Comparison of ENCODE assay signal across 11 cellular contexts in the genomic region with DNA sequence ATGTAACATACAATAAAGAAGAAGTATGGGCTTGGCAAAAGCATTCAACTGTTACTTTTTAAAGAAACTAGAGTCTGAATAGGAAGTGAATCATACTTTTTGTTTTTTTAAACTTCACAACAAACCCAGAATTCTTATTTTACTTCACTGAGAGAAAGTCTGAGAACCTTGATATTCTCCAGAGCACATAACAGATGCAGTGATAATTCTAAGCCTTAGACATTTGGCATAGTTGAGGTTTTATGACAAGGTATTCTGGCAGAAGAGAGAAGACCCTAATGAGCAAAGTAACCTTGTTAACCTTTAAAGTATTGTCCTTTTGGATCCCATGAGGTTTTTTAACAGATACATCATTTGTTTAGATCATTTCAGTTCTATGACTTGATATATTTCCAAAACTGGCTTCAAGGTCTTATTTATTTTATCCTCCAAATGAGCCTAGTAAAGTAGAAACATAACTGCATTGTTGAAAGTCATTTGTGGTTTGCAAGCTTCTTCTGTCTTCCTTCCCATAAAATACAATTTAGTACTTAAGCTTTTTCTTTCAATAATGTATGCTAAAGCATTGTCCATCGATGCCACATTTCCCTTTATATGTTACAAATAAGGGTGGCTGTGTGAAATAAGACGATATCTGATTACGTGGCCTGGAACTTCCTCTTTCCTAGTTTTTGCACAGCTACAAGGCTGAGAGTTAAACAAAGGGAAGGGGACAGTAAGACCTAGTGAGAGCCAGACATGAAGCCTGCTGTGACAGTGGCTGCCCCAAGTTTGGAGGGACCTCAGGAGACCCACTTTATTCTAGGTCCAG.
DNase-seq lines count a peak whose midpoint lies in the region; ATAC-seq and TF ChIP-seq lines count a peak whose summit lies in the region.
"Had no signal": no experiment of that assay in that cellular context is flagged by ENCODE, and none has a peak within 500 bp of the region (broad histone marks: within the 10 kb centered on the region; RNA-seq: fewer than 3 reads in every experiment).

No MANE protein-coding gene starts in this region.

- H3K27me3 Mint-ChIP-seq in activated CD4-positive, alpha-beta T cell treated with anti-CD3 and anti-CD28 coated beads for 36 hours, result peaks cover 7% of the 10 kb centered on the region
- H3K27me3 Mint-ChIP-seq in activated T-helper 17 cell treated with anti-CD3 and anti-CD28 coated beads, Interleukin-2, amount 50 U/mL, for 72 hours, result peaks cover 11% of the 10 kb centered on the region

- no peak overlapping the region for H3K4me3 ChIP-seq in choroid plexus epithelial cell (ENCODE audit: low read depth, low read length)

- DNase-seq in GM04504 (ENCODE audit: low read depth), result peak; percentile 46
- DNase-seq in NCI-H446 (lab: John Stamatoyannopoulos, UW), result peak; percentile 42 to 64
- peak; percentile 48 for DNase-seq in choroid plexus epithelial cell (ENCODE audit: low read depth)
- DNase-seq in pons (ENCODE audit: low spot score), result peak; percentile 25
- no peak for DNase-seq in activated CD4-positive, alpha-beta T cell treated with anti-CD3 and anti-CD28 coated beads for 36 hours
- DNase-seq in activated CD8-positive, alpha-beta memory T cell treated with anti-CD3 and anti-CD28 coated beads, Interleukin-2, amount 50 U/mL, for 4 hours, result no peak
- DNase-seq: activated T-cell treated with anti-CD3 and anti-CD28 coated beads, Interleukin-2, amount 50 U/mL, for 1 hour; Karpas-422; SHP77 had no signal

- H3K9me3 Mint-ChIP-seq in activated CD4-positive, alpha-beta T cell treated with anti-CD3 and anti-CD28 coated beads for 36 hours (ENCODE audit: low read depth), result no peaks in the 10 kb centered on the region
- peaks cover 3% of the 10 kb centered on the region for H3K9me3 Mint-ChIP-seq in activated T-helper 17 cell treated with anti-CD3 and anti-CD28 coated beads, Interleukin-2, amount 50 U/mL, for 72 hours

- CTCF ChIA-PET in activated CD4-positive, alpha-beta T cell treated with anti-CD3 and anti-CD28 coated beads for 36 hours (lab: Charles Lee), result no interaction called here

- no peak for ATAC-seq in activated CD4-positive, alpha-beta T cell treated with anti-CD3 and anti-CD28 coated beads for 36 hours
- no peak for ATAC-seq in GM21360 (IDR thresholded peaks at IDR 0.05; ENCODE audit: unreplicated experiment)
- ATAC-seq in activated T-helper 17 cell treated with anti-CD3 and anti-CD28 coated beads, Interleukin-2, amount 50 U/mL, for 72 hours (replicated peaks), result no peak

- POLR2A ChIA-PET in activated CD4-positive, alpha-beta T cell treated with anti-CD3 and anti-CD28 coated beads for 36 hours (lab: Charles Lee), result no interaction called here

- H3K36me3 Mint-ChIP-seq in activated CD4-positive, alpha-beta T cell treated with anti-CD3 and anti-CD28 coated beads for 36 hours (ENCODE audit: low read depth), result no peaks in the 10 kb centered on the region
- H3K36me3 Mint-ChIP-seq in activated T-helper 17 cell treated with anti-CD3 and anti-CD28 coated beads, Interleukin-2, amount 50 U/mL, for 72 hours (ENCODE audit: low read depth), result no peaks in the 10 kb centered on the region

- no peak overlapping the region for H3K4me3 Mint-ChIP-seq in activated CD4-positive, alpha-beta T cell treated with anti-CD3 and anti-CD28 coated beads for 36 hours
- H3K4me3 Mint-ChIP-seq in activated T-helper 17 cell treated with anti-CD3 and anti-CD28 coated beads, Interleukin-2, amount 50 U/mL, for 72 hours, result no peak overlapping the region

- no peaks in the 10 kb centered on the region for H3K4me1 Mint-ChIP-seq in activated CD4-positive, alpha-beta T cell treated with anti-CD3 and anti-CD28 coated beads for 36 hours
- no peaks in the 10 kb centered on the region for H3K4me1 Mint-ChIP-seq in activated T-helper 17 cell treated with anti-CD3 and anti-CD28 coated beads, Interleukin-2, amount 50 U/mL, for 72 hours

- TF ChIP-seq CTCF in choroid plexus epithelial cell (conservative IDR thresholded peaks at IDR 0.05; ENCODE audit: low read depth, low read length), result no peak

- intact Hi-C loops in activated CD4-positive, alpha-beta T cell treated with anti-CD3 and anti-CD28 coated beads for 36 hours (cut with DNase I, micrococcal nuclease), result no loop called here

- no peak overlapping the region for H3K27ac Mint-ChIP-seq in activated CD4-positive, alpha-beta T cell treated with anti-CD3 and anti-CD28 coated beads for 36 hours
- no peak overlapping the region for H3K27ac Mint-ChIP-seq in activated T-helper 17 cell treated with anti-CD3 and anti-CD28 coated beads, Interleukin-2, amount 50 U/mL, for 72 hours

Comparison
In these comparisons a context has a peak if more than half of its experiments do, and no peak if none do; other contexts are left out.
1. DNase-seq: peak in GM04504 (single experiment), NCI-H446 (2 of 2), choroid plexus epithelial cell (single experiment) and pons (single experiment); none in activated CD4-positive, alpha-beta T cell treated with anti-CD3 and anti-CD28 coated beads for 36 hours (single experiment) and activated CD8-positive, alpha-beta memory T cell treated with anti-CD3 and anti-CD28 coated beads, Interleukin-2, amount 50 U/mL, for 4 hours (single experiment).